10 cellular contexts compared by ENCODE assay signal in genomic region chr9:120393386-120394057, GRCh38.
DNase-seq lines count a peak whose midpoint lies in the region; ATAC-seq, FAIRE-seq and TF ChIP-seq lines count a peak whose summit lies in the region.
"Had no signal": no experiment of that assay in that cellular context is flagged by ENCODE, and none has a peak within 500 bp of the region (broad histone marks: within the 10 kb centered on the region; RNA-seq: fewer than 3 reads in every experiment).

No MANE protein-coding gene starts in this region.

- no peak overlapping the region for H3K9ac ChIP-seq in mesenchymal stem cell (ENCODE audit: low read length)

- H4K91ac ChIP-seq in mesenchymal stem cell (ENCODE audit: low read length): peak overlapping the region; percentile 34

- H3K36me3 ChIP-seq in KOPT-K1 (ENCODE audit: insufficient read depth, low read length) (peaks cover 84% of the 10 kb centered on the region), brain microvascular endothelial cell (replicated peaks) (peaks cover 6% of the 10 kb centered on the region), mesenchymal stem cell (ENCODE audit: control insufficient read depth in 1 of 2, insufficient read depth in 2 of 2, low read depth in 1 of 2, low read length in 2 of 2) (peaks cover 40 to 62% of the 10 kb centered on the region in 2 experiments)
- H3K36me3 ChIP-seq: uterus had no signal

- H2AFZ ChIP-seq in mesenchymal stem cell (ENCODE audit: low read depth, low read length): no peak overlapping the region

- 68% methylated on average over 7 of the region's 7 CpGs for WGBS in mesenchymal stem cell

- peak overlapping the region in 1 of 2 experiments; percentile 2 for H3K14ac ChIP-seq in mesenchymal stem cell (ENCODE audit: low read length in 2 of 2)

- H2AK5ac ChIP-seq in mesenchymal stem cell (ENCODE audit: low read length, severe bottlenecking): peak overlapping the region; percentile 94

- H2BK15ac ChIP-seq in mesenchymal stem cell (ENCODE audit: low read depth, poor library complexity, severe bottlenecking): no peak overlapping the region

- peak; percentile 16 for TF ChIP-seq CTCF in brain microvascular endothelial cell (IDR thresholded peaks at IDR 0.05; ENCODE audit: low read depth, low read length, missing control alignments)

- H3K9me3 ChIP-seq in KOPT-K1 (ENCODE audit: insufficient read depth, low read length, poor library complexity, severe bottlenecking) (no peaks in the 10 kb centered on the region), mesenchymal stem cell (ENCODE audit: control insufficient read depth, low read length) (no peaks in the 10 kb centered on the region)
- H3K9me3 ChIP-seq: left lung, uterus had no signal

- peak overlapping the region; percentile 82 for H2BK120ac ChIP-seq in mesenchymal stem cell (ENCODE audit: low read depth, low read length)

- no peak overlapping the region for H3K4me2 ChIP-seq in mesenchymal stem cell (ENCODE audit: low read length, poor library complexity, severe bottlenecking)

- DNase-seq in AG08396 (ENCODE audit: low spot score) (peak; percentile 45), brain microvascular endothelial cell (no peak), mesenchymal stem cell (peak; percentile 40), dedifferentiated amniotic fluid mesenchymal stem cell (ENCODE audit: extremely low spot score) (no peak), frontal cortex (ENCODE audit: low spot score in 2 of 2) (no peak)
- DNase-seq: left lung, uterus had no signal

- H3K27me3 ChIP-seq in brain microvascular endothelial cell (replicated peaks) (no peaks in the 10 kb centered on the region), mesenchymal stem cell (ENCODE audit: control insufficient read depth in 1 of 2, insufficient read depth in 1 of 2, low read length in 2 of 2) (no peaks in the 10 kb centered on the region)
- H3K27me3 ChIP-seq: left lung, uterus had no signal

- peaks cover 19% of the 10 kb centered on the region for H3K4me1 ChIP-seq in mesenchymal stem cell (ENCODE audit: control insufficient read depth, insufficient read depth, low read depth, low read length)
- H3K4me1 ChIP-seq: left lung, uterus had no signal

- peak overlapping the region; percentile 7 to 75 for H2BK12ac ChIP-seq in mesenchymal stem cell (ENCODE audit: low read length in 2 of 2)

- FAIRE-seq in frontal cortex (lab: Jason Lieb, UNC): no peak

- H2BK5ac ChIP-seq in mesenchymal stem cell (ENCODE audit: low read depth, low read length, poor library complexity, severe bottlenecking): peak overlapping the region; percentile 21

- H3K4me3 ChIP-seq in brain microvascular endothelial cell (ENCODE audit: low read depth, low read length) (peak overlapping the region; percentile 15), mesenchymal stem cell (ENCODE audit: insufficient read depth in 1 of 2, low read depth in 1 of 2, low read length in 2 of 2) (no peak overlapping the region)
- H3K4me3 ChIP-seq: left lung, uterus had no signal

- H3K79me1 ChIP-seq in mesenchymal stem cell (replicated peaks; ENCODE audit: low read length, poor library complexity, severe bottlenecking): peaks cover 4% of the 10 kb centered on the region

- H3K18ac ChIP-seq in mesenchymal stem cell (ENCODE audit: low read depth in 1 of 2, low read length in 2 of 2): peak overlapping the region; percentile 74 to 93

- in situ Hi-C loops in brain microvascular endothelial cell (cut with HindIII; ENCODE audit: low pct_ligation_motif_present, low sequenced_read_pairs): no loop called here

- H3K23ac ChIP-seq in mesenchymal stem cell (ENCODE audit: low read length in 2 of 2): no peak overlapping the region

- ATAC-seq in GM19351 (IDR thresholded peaks at IDR 0.05; ENCODE audit: unreplicated experiment) (no peak), GM18520 (IDR thresholded peaks at IDR 0.05; ENCODE audit: unreplicated experiment) (no peak)

- H3K27ac ChIP-seq in KOPT-K1 (ENCODE audit: low read depth, low read length, poor library complexity, severe bottlenecking) (peak overlapping the region; percentile 4), brain microvascular endothelial cell (peak overlapping the region; percentile 47), mesenchymal stem cell (ENCODE audit: low read length, poor library complexity, severe bottlenecking) (peak overlapping the region; percentile 51)
- H3K27ac ChIP-seq: left lung, uterus had no signal

- H3K4ac ChIP-seq in mesenchymal stem cell (ENCODE audit: low read depth in 1 of 2, low read length in 2 of 2): peak overlapping the region in 1 of 2 experiments; percentile 45

- H4K8ac ChIP-seq in mesenchymal stem cell (ENCODE audit: low read length): peak overlapping the region; percentile 57

Comparison
In these comparisons a context has a peak if more than half of its experiments do, and no peak if none do; other contexts are left out.
1. DNase-seq: peak in AG08396 (single experiment) and mesenchymal stem cell (single experiment); none in brain microvascular endothelial cell (single experiment), dedifferentiated amniotic fluid mesenchymal stem cell (single experiment) and frontal cortex (0 of 2).
2. Peak in every context shown above with its lines, with median percentiles within 50 percentile points of each other: H3K27ac ChIP-seq.